In genomic region chr11:62788991-62789390, GRCh38 we compare ENCODE assay signal across 11 cellular contexts. TPM values are rescaled to one million over a fixed set of nuclear protein-coding genes. Genes with fewer than 3 reads are reported as not detected.
DNase-seq lines count a peak whose midpoint lies in the region; ATAC-seq and TF ChIP-seq lines count a peak whose summit lies in the region.
"Had no signal": no experiment of that assay in that cellular context is flagged by ENCODE, and none has a peak within 500 bp of the region (broad histone marks: within the 10 kb centered on the region; RNA-seq: fewer than 3 reads in every experiment).

No MANE protein-coding gene starts in this region.

- no peaks in the 10 kb centered on the region; the same call in 1 of the 2 replicates for H4K20me1 ChIP-seq in DOHH2 (ENCODE audit: control insufficient read depth, insufficient read depth, low read depth, low read length)

- H3K9me2 ChIP-seq in DOHH2 (replicated peaks; ENCODE audit: control insufficient read depth, low read length): no peaks in the 10 kb centered on the region

- H3K4me3 Mint-ChIP-seq in WTC11: peak overlapping the region; percentile 91
- peak overlapping the region; percentile 70 to 96 (median 95) for H3K4me3 Mint-ChIP-seq in immature natural killer cell

- peaks cover 28% of the 10 kb centered on the region for H3F3A ChIP-seq in DOHH2 (ENCODE audit: control insufficient read depth, insufficient read depth)

- H3K9me3 Mint-ChIP-seq in WTC11 (no peaks in the 10 kb centered on the region), immature natural killer cell (no peaks in the 10 kb centered on the region)

- TF ChIP-seq CTCF in A673 (conservative IDR thresholded peaks at IDR 0.05; ENCODE audit: low read depth, low read length): no peak
- TF ChIP-seq CTCF in DOHH2 (IDR thresholded peaks at IDR 0.05; ENCODE audit: low read depth, low read length, poor library complexity, severe bottlenecking): no peak
- no peak for TF ChIP-seq CTCF in WTC11 (IDR thresholded peaks at IDR 0.05)

- peaks cover 37% of the 10 kb centered on the region for H3K4me1 Mint-ChIP-seq in WTC11
- peaks cover 54 to 64% of the 10 kb centered on the region in 2 donors for H3K4me1 Mint-ChIP-seq in immature natural killer cell

- H3K9me3 ChIP-seq in A673 (ENCODE audit: low read depth, low read length, poor library complexity, severe bottlenecking) (no peaks in the 10 kb centered on the region), DOHH2 (ENCODE audit: control insufficient read depth, insufficient read depth, low read length) (no peaks in the 10 kb centered on the region), MG63 (no peaks in the 10 kb centered on the region)
- H3K9me3 ChIP-seq: uterus had no signal

- no TSS peak for BruUV-seq in A673 (replicated peaks; lab: Mats Ljungman, UMichigan)

- peak overlapping the region; percentile 5 for H3K4me3 ChIP-seq in A673 (ENCODE audit: low read depth, low read length, poor library complexity, severe bottlenecking)
- H3K4me3 ChIP-seq in DOHH2 (ENCODE audit: low read length): peak overlapping the region; percentile 10; the same call in 1 of the 2 replicates
- H3K4me3 ChIP-seq in MG63: no peak overlapping the region
- H3K4me3 ChIP-seq: uterus had no signal

- ATAC-seq in WTC11 (peak; percentile 1; the same call in 1 of the 2 replicates), GM19035 (IDR thresholded peaks at IDR 0.05; ENCODE audit: unreplicated experiment) (no peak)

- H3K4me1 ChIP-seq in A673 (ENCODE audit: insufficient read depth, low read length, poor library complexity, severe bottlenecking) (peaks cover 31% of the 10 kb centered on the region), DOHH2 (ENCODE audit: control insufficient read depth, low read length) (peaks cover 44% of the 10 kb centered on the region)

- H3K27ac Mint-ChIP-seq in WTC11: peak overlapping the region; percentile 94
- H3K27ac Mint-ChIP-seq in immature natural killer cell: peak overlapping the region; percentile 92 to 96 (median 95)

- peaks cover 63% of the 10 kb centered on the region for H3K79me2 ChIP-seq in DOHH2 (ENCODE audit: control insufficient read depth, low read length)

- H3K27me3 Mint-ChIP-seq in WTC11 (ENCODE audit: low read depth) (no peaks in the 10 kb centered on the region; the same call in 1 of the 2 replicates), immature natural killer cell (ENCODE audit: low read depth in 3 of 3) (peaks cover 0 to 11% (median 4%) of the 10 kb centered on the region in 3 donors)

- H3K27ac ChIP-seq in A673 (ENCODE audit: low read depth, low read length, poor library complexity, severe bottlenecking) (peak overlapping the region; percentile 19), DOHH2 (ENCODE audit: low read depth, low read length) (peak overlapping the region; percentile 3; the same call in 1 of the 2 replicates)
- H3K27ac ChIP-seq: uterus had no signal

- intact Hi-C loops in A673 (cut with micrococcal nuclease; ENCODE audit: unreplicated experiment): loop anchor here (5.0 kb wide), 2 partner anchors 53 to 93 kb away; partner anchors contain the start of gene SLC3A2

- peak overlapping the region; percentile 59; the same call in 1 of the 2 replicates for H3K4me2 ChIP-seq in DOHH2 (ENCODE audit: low read length)

- H3K36me3 ChIP-seq in A673 (ENCODE audit: insufficient read depth, low read length, poor library complexity, severe bottlenecking): peaks cover 50% of the 10 kb centered on the region
- peaks cover 68% of the 10 kb centered on the region for H3K36me3 ChIP-seq in DOHH2 (ENCODE audit: control insufficient read depth, low read length)
- peaks cover 42% of the 10 kb centered on the region for H3K36me3 ChIP-seq in MG63
- H3K36me3 ChIP-seq: uterus had no signal

- H3K36me3 Mint-ChIP-seq in WTC11 (peaks cover 28% of the 10 kb centered on the region), immature natural killer cell (peaks cover 0 to 9% (median 0%) of the 10 kb centered on the region in 3 donors)

- no peaks in the 10 kb centered on the region for H3K27me3 ChIP-seq in A673 (replicated peaks; ENCODE audit: insufficient read depth, low read depth, low read length, poor library complexity)
- no peaks in the 10 kb centered on the region for H3K27me3 ChIP-seq in DOHH2 (ENCODE audit: control insufficient read depth, low read length)
- H3K27me3 ChIP-seq in MG63: no peaks in the 10 kb centered on the region
- H3K27me3 ChIP-seq: uterus had no signal

- DNase-seq in A673 (ENCODE audit: low spot score) (no peak), WTC11 (ENCODE audit: low spot score) (no peak), immature natural killer cell (no peak), NCI-H1105 treated with DMSO at 0.1 percent for 48 hours (lab: John Stamatoyannopoulos, UW) (no peak), NCI-H510A treated with DMSO at 0.1 percent for 48 hours (lab: John Stamatoyannopoulos, UW) (no peak), MG63 (no peak)
- DNase-seq: occipital lobe; stimulated activated CD4-positive, alpha-beta T cell treated with anti-CD3 and anti-CD28 coated beads, Interleukin-4, amount 100 ng/mL, for 4 hours; uterus had no signal

- CTCF ChIA-PET in A673 (lab: Charles Lee): interaction anchor here (0.8 kb wide), 1 partner anchor 364 kb away, joined by 3 read pairs; no protein-coding TSS in a partner anchor
- CTCF ChIA-PET in WTC11 (lab: Charles Lee): interaction anchor here (0.6 to 4.6 kb wide), 7 partner anchors 19 to 231 kb away, joined by 3 to 44 read pairs (median 4); partner anchors contain the start of genes HNRNPUL2, STX5, TEX54 and TTC9C

- POLR2A ChIA-PET in A673 (lab: Charles Lee; ENCODE audit: low non-redundant PET): interaction anchor here (0.6 kb wide), 1 partner anchor 60 kb away, joined by 3 read pairs; no protein-coding TSS in a partner anchor
- POLR2A ChIA-PET in WTC11 (lab: Charles Lee): interaction anchor here (0.5 to 1.4 kb wide), 4 partner anchors 9 to 81 kb away, joined by 3 to 5 read pairs (median 4); partner anchors contain the start of gene GNG3

TF ChIP-seq in WTC11, 78 proteins besides CTCF, POLR2A, EP300 and RAD21 (continues in another document):
- no peak for TF ChIP-seq CBFB (CRISPR knock-in tag; IDR thresholded peaks at IDR 0.05; ENCODE audit: low read depth)
- TF ChIP-seq ETV6 (CRISPR knock-in tag; IDR thresholded peaks at IDR 0.05): no peak
- no peak for TF ChIP-seq PRRX2 (CRISPR knock-in tag; IDR thresholded peaks at IDR 0.05)
- no peak for TF ChIP-seq ZNF121 (CRISPR knock-in tag; IDR thresholded peaks at IDR 0.05)
- TF ChIP-seq ZBTB43 (CRISPR knock-in tag; IDR thresholded peaks at IDR 0.05): no peak
- TF ChIP-seq STAT6 (CRISPR knock-in tag; conservative IDR thresholded peaks at IDR 0.05; ENCODE audit: low read depth): no peak
- no peak for TF ChIP-seq SOX15 (CRISPR knock-in tag; IDR thresholded peaks at IDR 0.05)
- no peak for TF ChIP-seq HMGA2 (CRISPR knock-in tag; IDR thresholded peaks at IDR 0.05)

RNA-seq across cellular contexts. Expression of gene TMEM179B, which starts 1.8 kb away (rescaled TPM):
- total RNA-seq in A673 (2021) (46.6 and 52.1 TPM in 2 replicates), WTC11 (2021) (21.4 to 23.6 TPM (median 22.2 TPM) in 3 replicates)
- 100 to 1,000 TPM; 162 to 290 (median 174) TPM for polyA plus RNA-seq in immature natural killer cell
- 27.5 and 46.6 TPM in 2 replicates for total RNA-seq in MG63 (2014; rRNA removed; shearing (Covaris generic); ENCODE audit: low replicate concordance)

RNA-seq across cellular contexts. Expression of gene TMEM223, which starts 2.8 kb away (rescaled TPM):
- total RNA-seq in A673 (2021) (23.4 and 29.3 TPM in 2 replicates), WTC11 (2021) (25.5 to 26.4 TPM (median 25.9 TPM) in 3 replicates)
- 10 to 100 TPM; 47.9 to 69.7 (median 63.2) TPM for polyA plus RNA-seq in immature natural killer cell
- 13.8 and 32.0 TPM in 2 replicates for total RNA-seq in MG63 (2014; rRNA removed; shearing (Covaris generic); ENCODE audit: low replicate concordance)

RNA-seq across cellular contexts. Expression of gene NXF1, which starts 16.2 kb away (rescaled TPM):
- total RNA-seq in A673 (2021) (78.8 and 82.0 TPM in 2 replicates), WTC11 (2021) (43.2 to 44.7 TPM (median 44.3 TPM) in 3 replicates)
- polyA plus RNA-seq in immature natural killer cell: 10 to 100 TPM; 42.9 to 73.3 (median 66.0) TPM
- total RNA-seq in MG63 (2014; rRNA removed; shearing (Covaris generic); ENCODE audit: low replicate concordance): 5.4 and 15.6 TPM in 2 replicates

RNA-seq across cellular contexts. Expression of gene TAF6L, which starts 17.8 kb away (rescaled TPM):
- total RNA-seq in A673 (2021) (70.0 and 70.9 TPM in 2 replicates), WTC11 (2021) (33.8 to 42.1 TPM (median 36.3 TPM) in 3 replicates)
- polyA plus RNA-seq in immature natural killer cell: 1 to 10 TPM; 3.8 to 9.6 (median 7.3) TPM
- total RNA-seq in MG63 (2014; rRNA removed; shearing (Covaris generic); ENCODE audit: low replicate concordance): 22.9 and 28.7 TPM in 2 replicates

RNA-seq across cellular contexts. Expression of gene POLR2G, which starts 27.6 kb away (rescaled TPM):
- total RNA-seq in A673 (2021) (159 and 166 TPM in 2 replicates), WTC11 (2021) (81.3 to 101 TPM (median 84.3 TPM) in 3 replicates)
- polyA plus RNA-seq in immature natural killer cell: 100 to 1,000 TPM; 397 to 564 (median 472) TPM
- total RNA-seq in MG63 (2014; rRNA removed; shearing (Covaris generic); ENCODE audit: low replicate concordance): 77.9 and 85.4 TPM in 2 replicates
